16 cellular contexts compared by ENCODE assay signal in genomic region chr15:71116942-71117341, GRCh38. TPM values are rescaled to one million over a fixed set of nuclear protein-coding genes. Genes with fewer than 3 reads are reported as not detected.
DNase-seq lines count a peak whose midpoint lies in the region; ATAC-seq and TF ChIP-seq lines count a peak whose summit lies in the region.
"Had no signal": no experiment of that assay in that cellular context is flagged by ENCODE, and none has a peak within 500 bp of the region (broad histone marks: within the 10 kb centered on the region; RNA-seq: fewer than 3 reads in every experiment).

No MANE protein-coding gene starts in this region.

- no peak for ATAC-seq in IMR-90 (ENCODE audit: low read depth)
- no peak for ATAC-seq in thoracic aorta (ENCODE audit: insufficient number of reproducible peaks, low FRiP score, low read depth)
- no peak for ATAC-seq in stimulated activated naive CD8-positive, alpha-beta T cell treated with anti-CD3 and anti-CD28 coated beads, Interleukin-15, Interleukin-2, amounts not matched to agents 100 U/mL and 50 U/mL, for 24 hours

- CTCF ChIA-PET in IMR-90 (lab: Yijun Ruan, JAX), result no interaction called here
- CTCF ChIA-PET in MCF 10A (lab: Yijun Ruan, JAX), result interaction anchor here (0.6 to 1.0 kb wide), 3 partner anchors 107 to 323 kb away, joined by 3 to 4 read pairs (median 4); no protein-coding TSS in a partner anchor

- H3K27ac Mint-ChIP-seq in MCF 10A (ENCODE audit: low read depth, unreplicated experiment) (peak overlapping the region; percentile 27), immature natural killer cell (no peak overlapping the region)
- H3K27ac Mint-ChIP-seq: activated B cell treated with CpG ODN at 0.5 μM for 24 hours; activated T-cell treated with anti-CD3 and anti-CD28 coated beads, Interleukin-2, amount 50 U/mL, for 24 hours had no signal

- H3K36me3 Mint-ChIP-seq in MCF 10A (ENCODE audit: insufficient read depth, unreplicated experiment), result peaks cover 5% of the 10 kb centered on the region
- H3K36me3 Mint-ChIP-seq in immature natural killer cell, result no peaks in the 10 kb centered on the region

- TF ChIP-seq RAD21 in IMR-90 (IDR thresholded peaks at IDR 0.05; ENCODE audit: low read length), result no peak

- DNase-seq in IMR-90, result no peak
- peak; percentile 58 for DNase-seq in MCF 10A (ENCODE audit: unreplicated experiment)
- no peak for DNase-seq in immature natural killer cell
- no peak for DNase-seq in thoracic aorta (ENCODE audit: low spot score)
- no peak for DNase-seq in HPDE6-E6E7 (ENCODE audit: extremely low spot score)
- DNase-seq in Peyer's patch, result no peak
- DNase-seq in stimulated activated naive CD8-positive, alpha-beta T cell treated with anti-CD3 and anti-CD28 coated beads, Interleukin-15, Interleukin-2, amounts not matched to agents 100 U/mL and 50 U/mL, for 24 hours, result no peak
- DNase-seq in NAMALWA (ENCODE audit: low spot score), result no peak
- DNase-seq: activated B cell treated with CpG ODN at 0.5 μM for 24 hours; activated T-cell treated with anti-CD3 and anti-CD28 coated beads, Interleukin-2, amount 50 U/mL, for 24 hours; DMS 273 treated with DMSO at 0.1 percent for 48 hours; islet precursor cell; NCI-H510A; nucleus accumbens; SHP77; stimulated activated naive CD4-positive, alpha-beta T cell treated with Interleukin-2 at 50 U/mL for 16 hours had no signal

- no peak overlapping the region for H3K18ac ChIP-seq in IMR-90 (ENCODE audit: low read depth, low read length)

- TF ChIP-seq CTCF in IMR-90 (conservative IDR thresholded peaks at IDR 0.05; ENCODE audit: low read depth, low read length) (no peak), MCF 10A (IDR thresholded peaks at IDR 0.05; ENCODE audit: unreplicated experiment) (no peak), thoracic aorta (IDR thresholded peaks at IDR 0.05) (no peak), Peyer's patch (IDR thresholded peaks at IDR 0.05) (no peak)

- H3K4me1 ChIP-seq in IMR-90 (ENCODE audit: control insufficient read depth, insufficient read depth, low read length) (peaks cover 15% of the 10 kb centered on the region), thoracic aorta (ENCODE audit: control insufficient read depth in 1 of 2, low read depth in 2 of 2) (peaks cover 0 to 44% of the 10 kb centered on the region in 2 donors), Peyer's patch (peaks cover 0 to 7% (median 0%) of the 10 kb centered on the region in 4 donors)

- no CpG with 5 or more reads among the region's 3 CpGs for WGBS in IMR-90 (ENCODE audit: extremely low coverage in 2 of 2, insufficient read length in 1 of 2), 2 experiments

- POLR2A ChIA-PET in IMR-90 (lab: Charles Lee; ENCODE audit: unreplicated experiment), result interaction anchor here (0.5 to 1.0 kb wide), 2 partner anchors 180 to 186 kb away, joined by 3 to 5 read pairs; no protein-coding TSS in a partner anchor
- POLR2A ChIA-PET in MCF 10A (lab: Yijun Ruan, JAX), result interaction anchor here (0.7 to 1.9 kb wide), 4 partner anchors 18 to 599 kb away, joined by 4 to 5 read pairs (median 4); no protein-coding TSS in a partner anchor

- no peak overlapping the region for H2BK5ac ChIP-seq in IMR-90 (ENCODE audit: low read depth, low read length, poor library complexity, severe bottlenecking)

- in situ Hi-C loops in IMR-90 (cut with MboI; ENCODE audit: low sequenced_read_pairs), result no loop called here

- H3K4me3 ChIP-seq in IMR-90 (ENCODE audit: insufficient read depth, low read depth, low read length), result peak overlapping the region; percentile 96
- peak overlapping the region; percentile 77 for H3K4me3 ChIP-seq in thoracic aorta
- peak overlapping the region in 1 of 4 donors; percentile 76 for H3K4me3 ChIP-seq in Peyer's patch

- peak overlapping the region; percentile 45; the same call in 1 of the 2 replicates for H2BK120ac ChIP-seq in IMR-90 (ENCODE audit: low read depth, low read length)

- dilution Hi-C loops in IMR-90 (cut with HindIII; ENCODE audit: low sequenced_read_pairs, unreplicated experiment), result no loop called here

- H3K23ac ChIP-seq in IMR-90 (ENCODE audit: low read depth, low read length), result peak overlapping the region; percentile 92; the same call in 1 of the 2 replicates

- H3K9me3 Mint-ChIP-seq in MCF 10A (ENCODE audit: unreplicated experiment), result no peaks in the 10 kb centered on the region
- H3K9me3 Mint-ChIP-seq in immature natural killer cell, result peaks cover 0 to 2% (median 0%) of the 10 kb centered on the region in 6 donors
- H3K9me3 Mint-ChIP-seq: activated B cell treated with CpG ODN at 0.5 μM for 24 hours; activated T-cell treated with anti-CD3 and anti-CD28 coated beads, Interleukin-2, amount 50 U/mL, for 24 hours had no signal

- no peaks in the 10 kb centered on the region; the same call in 1 of the 2 replicates for H4K20me1 ChIP-seq in IMR-90 (ENCODE audit: insufficient read depth, low read length)

- peak overlapping the region; percentile 46; the same call in 1 of the 2 replicates for H3K27ac ChIP-seq in IMR-90 (ENCODE audit: insufficient read depth, low read length)
- H3K27ac ChIP-seq in thoracic aorta, result peak overlapping the region; percentile 88 to 90
- H3K27ac ChIP-seq in Peyer's patch, result no peak overlapping the region

- H3K27me3 ChIP-seq in IMR-90 (ENCODE audit: control insufficient read depth, insufficient read depth, low read length), result no peaks in the 10 kb centered on the region
- H3K27me3 ChIP-seq in thoracic aorta (replicated peaks; ENCODE audit: insufficient read depth), result no peaks in the 10 kb centered on the region
- no peaks in the 10 kb centered on the region for H3K27me3 ChIP-seq in Peyer's patch

- H3K4ac ChIP-seq in IMR-90 (ENCODE audit: low read depth, low read length), result peak overlapping the region; percentile 64

- intact Hi-C loops in IMR-90 (cut with micrococcal nuclease), result loop anchor here (5.0 kb wide), 2 partner anchors 100 to 215 kb away; no protein-coding TSS in a partner anchor
- intact Hi-C loops in MCF 10A (cut with micrococcal nuclease), result loop anchor here (5.0 to 10.0 kb wide), 2 partner anchors 105 to 688 kb away; no protein-coding TSS in a partner anchor

- TF ChIP-seq POLR2A in IMR-90 (IDR thresholded peaks at IDR 0.05; ENCODE audit: low read depth, low read length) (no peak), Peyer's patch (IDR thresholded peaks at IDR 0.05) (no peak)

- H3K27me3 Mint-ChIP-seq in MCF 10A (ENCODE audit: insufficient read depth, unreplicated experiment) (no peaks in the 10 kb centered on the region), immature natural killer cell (ENCODE audit: low read depth in 3 of 3) (peaks cover 9 to 20% (median 19%) of the 10 kb centered on the region in 3 donors)

- BruUV-seq in IMR-90 (replicated peaks; lab: Mats Ljungman, UMichigan) (no TSS peak), MCF 10A (replicated peaks; lab: Mats Ljungman, UMichigan) (no TSS peak)

- H3K56ac ChIP-seq in IMR-90 (ENCODE audit: extremely low read depth, insufficient read depth, low read length), result no peak overlapping the region; the same call in 1 of the 2 replicates

- H3K4me1 Mint-ChIP-seq in MCF 10A (ENCODE audit: insufficient read depth, unreplicated experiment), result peaks cover 31% of the 10 kb centered on the region
- H3K4me1 Mint-ChIP-seq in immature natural killer cell, result peaks cover 8 to 10% of the 10 kb centered on the region in 2 donors

- no peak overlapping the region for H2AFZ ChIP-seq in IMR-90 (replicated peaks; ENCODE audit: low read length, poor library complexity)

- H4K91ac ChIP-seq in IMR-90 (ENCODE audit: insufficient read depth, low read depth, low read length), result peak overlapping the region; percentile 67

- peaks cover 31 to 67% of the 10 kb centered on the region in 2 experiments for H3K79me1 ChIP-seq in IMR-90 (ENCODE audit: low read depth in 1 of 2, low read length in 2 of 2)

- H3K9ac ChIP-seq in IMR-90 (ENCODE audit: low read depth, low read length), result peak overlapping the region; percentile 77

- H2BK20ac ChIP-seq in IMR-90 (ENCODE audit: low read depth, low read length), result no peak overlapping the region

- no peak overlapping the region for H2AK9ac ChIP-seq in IMR-90 (replicated peaks; ENCODE audit: low read depth, low read length, poor library complexity)

- H2AK5ac ChIP-seq in IMR-90 (ENCODE audit: low read depth, low read length), result no peak overlapping the region

- 0 out of 3 replicates have a peak overlapping the region, but pooled peaks have one; percentile 8 for H2BK15ac ChIP-seq in IMR-90 (ENCODE audit: low read depth, low read length)

- peak overlapping the region; percentile 5 for H4K5ac ChIP-seq in IMR-90 (ENCODE audit: low read depth, low read length)

- H3K4me3 Mint-ChIP-seq in MCF 10A (ENCODE audit: unreplicated experiment) (peak overlapping the region; percentile 65), immature natural killer cell (peak overlapping the region in 3 of 5 donors; percentile 67 to 75 (median 72))

- peak overlapping the region; percentile 46 to 72 for H4K8ac ChIP-seq in IMR-90 (ENCODE audit: low read depth in 2 of 2, low read length in 2 of 2)

- H3K36me3 ChIP-seq in IMR-90 (ENCODE audit: control insufficient read depth, insufficient read depth, low read length) (peaks cover 8% of the 10 kb centered on the region; the same call in 1 of the 2 replicates), thoracic aorta (no peaks in the 10 kb centered on the region), Peyer's patch (no peaks in the 10 kb centered on the region)

- H3K14ac ChIP-seq in IMR-90 (replicated peaks; ENCODE audit: low read depth, low read length), result peak overlapping the region; percentile 93; the same call in 1 of the 2 replicates

- peak overlapping the region; percentile 82 for H3K4me2 ChIP-seq in IMR-90 (ENCODE audit: low read depth, low read length)

- H3K9me3 ChIP-seq in IMR-90 (ENCODE audit: control insufficient read depth, insufficient read depth, low read length) (no peaks in the 10 kb centered on the region), thoracic aorta (no peaks in the 10 kb centered on the region), Peyer's patch (no peaks in the 10 kb centered on the region)

- H3K9me1 ChIP-seq in IMR-90 (ENCODE audit: insufficient read depth, low read length), result peaks cover 13% of the 10 kb centered on the region

TF ChIP-seq in IMR-90, 13 proteins besides CTCF, POLR2A, EP300 and RAD21 (continues in another document):
- TF ChIP-seq USF2 (IDR thresholded peaks at IDR 0.05; ENCODE audit: low read depth, low read length) (no peak), SMC3 (IDR thresholded peaks at IDR 0.05; ENCODE audit: low read depth, low read length) (no peak)

RNA-seq across cellular contexts. Expression of gene THSD4, which starts 1.7 kb away (rescaled TPM):
- total RNA-seq in IMR-90 (2012; rRNA removed) (25.5 and 31.1 TPM in 2 replicates), MCF 10A (2022) (36.3 and 38.2 TPM in 2 replicates), thoracic aorta (100 to 1,000 TPM in 1 of 2 donors, 10 to 100 TPM in 1; 71.2 to 150 TPM), Peyer's patch (10 to 100 TPM; 10.7 to 59.5 (median 49.0) TPM)
- polyA plus RNA-seq in IMR-90 (2012; rRNA removed) (30.5 and 31.1 TPM in 2 replicates), immature natural killer cell (not detected)
- polyA plus RNA-seq in IMR-90 (2012; cell fraction: cytosol; rRNA removed), result 21.7 and 44.3 TPM in 2 replicates
- 38.0 and 45.5 TPM in 2 replicates for polyA plus RNA-seq in IMR-90 (2012; cell fraction: nucleus; rRNA removed; ENCODE audit: low replicate concordance)
- total RNA-seq: activated B cell treated with CpG ODN at 0.5 μM for 24 hours had no signal

Comparison
In these comparisons a context has a peak if more than half of its experiments do, and no peak if none do; other contexts are left out.
1. H3K27ac ChIP-seq: peak in IMR-90 (single experiment) and thoracic aorta (2 of 2); none in Peyer's patch (0 of 4).